1 cellular context compared by ENCODE assay signal in genomic region chr19:14494451-14494850, GRCh38.
TF ChIP-seq lines count a peak whose summit lies in the region.

No MANE protein-coding gene starts in this region.

TF ChIP-seq in IMR-90, 13 proteins besides CTCF, POLR2A, EP300 and RAD21 (continued from another document):
- TF ChIP-seq NFE2L2 (IDR thresholded peaks at IDR 0.05; ENCODE audit: low read depth, low read length) (no peak), RFX5 (IDR thresholded peaks at IDR 0.05; ENCODE audit: low read depth, low read length) (no peak), USF2 (IDR thresholded peaks at IDR 0.05; ENCODE audit: low read depth, low read length) (no peak), CEBPB (IDR thresholded peaks at IDR 0.05; ENCODE audit: low read depth, low read length) (no peak)
